9 cellular contexts compared by ENCODE assay signal in the genomic region with DNA sequence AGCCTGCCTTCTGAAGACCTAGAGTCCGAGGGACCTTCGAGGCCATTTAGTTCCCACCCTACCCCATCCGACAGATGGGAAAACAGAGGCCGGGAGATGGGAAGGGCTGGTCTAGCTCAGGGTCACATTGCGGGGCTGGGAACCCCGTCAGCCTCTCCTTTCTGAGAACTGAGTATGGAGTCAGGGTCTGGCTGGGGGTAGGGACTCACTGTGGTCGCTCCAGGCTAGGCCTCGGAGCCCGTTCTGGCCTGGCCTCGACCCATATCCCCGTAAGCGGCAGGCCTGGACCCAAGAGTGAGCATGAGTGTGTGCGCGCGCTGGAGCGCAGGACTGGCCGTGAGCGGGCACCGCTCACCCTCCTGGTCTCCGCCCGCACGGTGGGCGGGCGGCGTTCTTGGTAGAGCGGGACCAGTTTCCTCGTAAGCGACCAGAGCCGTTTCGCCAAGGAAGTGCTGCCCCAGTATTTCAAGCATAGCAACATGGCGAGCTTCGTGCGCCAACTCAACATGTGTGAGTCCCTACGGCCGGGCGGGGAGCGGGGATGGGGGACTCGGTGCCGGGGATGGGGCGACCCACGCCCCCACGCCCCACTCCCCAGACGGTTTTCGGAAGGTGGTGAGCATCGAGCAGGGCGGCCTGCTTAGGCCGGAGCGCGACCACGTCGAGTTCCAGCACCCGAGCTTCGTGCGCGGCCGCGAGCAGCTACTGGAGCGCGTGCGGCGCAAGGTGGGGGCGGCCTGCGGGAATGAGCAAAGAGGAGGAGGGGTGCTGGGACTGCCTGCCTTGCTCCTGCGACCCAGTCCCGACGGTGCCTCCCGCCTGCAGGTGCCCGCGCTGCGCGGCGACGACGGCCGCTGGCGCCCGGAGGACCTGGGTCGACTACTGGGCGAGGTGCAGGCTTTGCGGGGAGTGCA. TPM values are rescaled to one million over a fixed set of nuclear protein-coding genes. Genes with fewer than 3 reads are reported as not detected.
DNase-seq lines count a peak whose midpoint lies in the region; ATAC-seq, FAIRE-seq and TF ChIP-seq lines count a peak whose summit lies in the region.
"Had no signal": no experiment of that assay in that cellular context is flagged by ENCODE, and none has a peak within 500 bp of the region (broad histone marks: within the 10 kb centered on the region; RNA-seq: fewer than 3 reads in every experiment).

No MANE protein-coding gene starts in this region.

- H2AFZ ChIP-seq in mesenchymal stem cell (ENCODE audit: low read depth, low read length), result no peak overlapping the region

- no peak overlapping the region for H3K4me3 Mint-ChIP-seq in activated CD8-positive, alpha-beta memory T cell treated with anti-CD3 and anti-CD28 coated beads, Interleukin-2, amount 10 ng/mL, durations not matched to agents 7 days and 5 days
- peak overlapping the region; percentile 13 for H3K4me3 Mint-ChIP-seq in central memory CD8-positive, alpha-beta T cell

- H2BK15ac ChIP-seq in mesenchymal stem cell (ENCODE audit: low read depth, poor library complexity, severe bottlenecking), result peak overlapping the region; percentile 93

- H3K4ac ChIP-seq in mesenchymal stem cell (ENCODE audit: low read depth in 1 of 2, low read length in 2 of 2), result no peak overlapping the region

- H3K23ac ChIP-seq in mesenchymal stem cell (ENCODE audit: low read length in 2 of 2), result no peak overlapping the region

- no peak for ATAC-seq in activated CD8-positive, alpha-beta memory T cell treated with anti-CD3 and anti-CD28 coated beads, Interleukin-2, amount 10 ng/mL, durations not matched to agents 7 days and 5 days
- ATAC-seq in central memory CD8-positive, alpha-beta T cell (replicated peaks; ENCODE audit: extremely low read depth, poor library complexity, severe bottlenecking), result no peak

- H3K79me1 ChIP-seq in mesenchymal stem cell (replicated peaks; ENCODE audit: low read length, poor library complexity, severe bottlenecking), result peaks cover 7% of the 10 kb centered on the region

- intact Hi-C loops in testis (cut with DNase I; ENCODE audit: low total_unique reads), result no loop called here

- peaks cover 21 to 68% of the 10 kb centered on the region in 2 experiments for H3K27me3 ChIP-seq in mesenchymal stem cell (ENCODE audit: control insufficient read depth in 1 of 2, insufficient read depth in 1 of 2, low read length in 2 of 2)
- H3K27me3 ChIP-seq in testis, result no peaks in the 10 kb centered on the region
- peaks cover 10 to 13% of the 10 kb centered on the region in 2 donors for H3K27me3 ChIP-seq in small intestine (ENCODE audit: control insufficient read depth in 2 of 2, insufficient read depth in 2 of 2, low read length in 2 of 2)

- H3K36me3 Mint-ChIP-seq in activated CD8-positive, alpha-beta memory T cell treated with anti-CD3 and anti-CD28 coated beads, Interleukin-2, amount 10 ng/mL, durations not matched to agents 7 days and 5 days, result peaks cover 7% of the 10 kb centered on the region
- peaks cover 12% of the 10 kb centered on the region for H3K36me3 Mint-ChIP-seq in central memory CD8-positive, alpha-beta T cell (ENCODE audit: insufficient read depth)

- 7% methylated on average over 71 of the region's 80 CpGs for WGBS in mesenchymal stem cell
- WGBS in testis, 2 donors, result 39 to 45% methylated on average over 15 to 76 of the region's 80 CpGs
- WGBS in small intestine, 3 donors, result 6 to 13% (median 10%) methylated on average over 75 to 80 of the region's 80 CpGs

- no peak overlapping the region for H2BK5ac ChIP-seq in mesenchymal stem cell (ENCODE audit: low read depth, low read length, poor library complexity, severe bottlenecking)

- TF ChIP-seq POLR2A in testis (IDR thresholded peaks at IDR 0.05), result no peak

- H3K36me3 ChIP-seq in mesenchymal stem cell (ENCODE audit: control insufficient read depth in 1 of 2, insufficient read depth in 2 of 2, low read depth in 1 of 2, low read length in 2 of 2) (peaks cover 0 to 7% of the 10 kb centered on the region in 2 experiments), testis (ENCODE audit: low read depth, missing control alignments) (no peaks in the 10 kb centered on the region), small intestine (ENCODE audit: control insufficient read depth in 2 of 2, insufficient read depth in 2 of 2, low read length in 2 of 2) (no peaks in the 10 kb centered on the region)

- no peaks in the 10 kb centered on the region for H3K9me3 Mint-ChIP-seq in activated CD8-positive, alpha-beta memory T cell treated with anti-CD3 and anti-CD28 coated beads, Interleukin-2, amount 10 ng/mL, durations not matched to agents 7 days and 5 days (ENCODE audit: low read depth)
- H3K9me3 Mint-ChIP-seq in central memory CD8-positive, alpha-beta T cell, result no peaks in the 10 kb centered on the region

- H3K27ac ChIP-seq in mesenchymal stem cell (ENCODE audit: low read length, poor library complexity, severe bottlenecking), result no peak overlapping the region
- peak overlapping the region; percentile 80 to 82 for H3K27ac ChIP-seq in testis
- no peak overlapping the region for H3K27ac ChIP-seq in small intestine (ENCODE audit: low read depth in 1 of 2, low read length in 1 of 2)

- FAIRE-seq in small intestine (lab: Jason Lieb, UNC), result no peak

- H2AK5ac ChIP-seq in mesenchymal stem cell (ENCODE audit: low read length, severe bottlenecking), result no peak overlapping the region

- H3K4me3 ChIP-seq in mesenchymal stem cell (ENCODE audit: insufficient read depth in 1 of 2, low read depth in 1 of 2, low read length in 2 of 2), result peak overlapping the region in 1 of 2 experiments; percentile 73
- peak overlapping the region; percentile 33 to 55 for H3K4me3 ChIP-seq in testis
- no peak overlapping the region for H3K4me3 ChIP-seq in small intestine (ENCODE audit: low read depth in 1 of 2, low read length in 2 of 2)

- H3K27me3 Mint-ChIP-seq in activated CD8-positive, alpha-beta memory T cell treated with anti-CD3 and anti-CD28 coated beads, Interleukin-2, amount 10 ng/mL, durations not matched to agents 7 days and 5 days, result peaks cover 58% of the 10 kb centered on the region
- peaks cover 61% of the 10 kb centered on the region for H3K27me3 Mint-ChIP-seq in central memory CD8-positive, alpha-beta T cell

- H3K18ac ChIP-seq in mesenchymal stem cell (ENCODE audit: low read depth in 1 of 2, low read length in 2 of 2), result peak overlapping the region in 1 of 2 experiments; percentile 64

- peaks cover 54% of the 10 kb centered on the region for H3K4me1 ChIP-seq in mesenchymal stem cell (ENCODE audit: control insufficient read depth, insufficient read depth, low read depth, low read length)
- peaks cover 27% of the 10 kb centered on the region for H3K4me1 ChIP-seq in testis
- peaks cover 4 to 28% of the 10 kb centered on the region in 2 donors for H3K4me1 ChIP-seq in small intestine (ENCODE audit: control insufficient read depth in 2 of 2, insufficient read depth in 1 of 2, low read depth in 1 of 2, low read length in 1 of 2)

- no peaks in the 10 kb centered on the region for H3K9me3 ChIP-seq in mesenchymal stem cell (ENCODE audit: control insufficient read depth, low read length)
- H3K9me3 ChIP-seq in testis, result no peaks in the 10 kb centered on the region
- no peaks in the 10 kb centered on the region for H3K9me3 ChIP-seq in small intestine (ENCODE audit: control insufficient read depth, low read depth)

- H3K27ac Mint-ChIP-seq in activated CD8-positive, alpha-beta memory T cell treated with anti-CD3 and anti-CD28 coated beads, Interleukin-2, amount 10 ng/mL, durations not matched to agents 7 days and 5 days, result no peak overlapping the region
- H3K27ac Mint-ChIP-seq in central memory CD8-positive, alpha-beta T cell (ENCODE audit: low read depth), result no peak overlapping the region

- H3K4me2 ChIP-seq in mesenchymal stem cell (ENCODE audit: low read length, poor library complexity, severe bottlenecking), result peak overlapping the region; percentile 13

- peaks cover 48% of the 10 kb centered on the region for H3K4me1 Mint-ChIP-seq in activated CD8-positive, alpha-beta memory T cell treated with anti-CD3 and anti-CD28 coated beads, Interleukin-2, amount 10 ng/mL, durations not matched to agents 7 days and 5 days
- peaks cover 15% of the 10 kb centered on the region for H3K4me1 Mint-ChIP-seq in central memory CD8-positive, alpha-beta T cell

- no peak overlapping the region for H2BK120ac ChIP-seq in mesenchymal stem cell (ENCODE audit: low read depth, low read length)

- H4K8ac ChIP-seq in mesenchymal stem cell (ENCODE audit: low read length), result peak overlapping the region; percentile 19

- TF ChIP-seq CTCF in testis (IDR thresholded peaks at IDR 0.05), result no peak

- no peak overlapping the region for H2BK12ac ChIP-seq in mesenchymal stem cell (ENCODE audit: low read length in 2 of 2)

- H3K9ac ChIP-seq in mesenchymal stem cell (ENCODE audit: low read length), result peak overlapping the region; percentile 73

- DNase-seq in activated CD8-positive, alpha-beta memory T cell treated with anti-CD3 and anti-CD28 coated beads, Interleukin-2, amount 50 U/mL, for 48 hours, result peak; percentile 66
- DNase-seq in activated CD8-positive, alpha-beta memory T cell treated with anti-CD3 and anti-CD28 coated beads, Interleukin-2, amount 10 ng/mL, durations not matched to agents 7 days and 5 days, result no peak
- no peak for DNase-seq in central memory CD8-positive, alpha-beta T cell (ENCODE audit: low spot score in 2 of 2)
- DNase-seq in mesenchymal stem cell, result peak; percentile 43
- DNase-seq in testis, result no peak
- DNase-seq in small intestine, result no peak
- no peak for DNase-seq in dermis blood vessel endothelial cell
- DNase-seq in OCI-M2 (lab: John Stamatoyannopoulos, UW; ENCODE audit: unreplicated experiment), result no peak
- DNase-seq: stimulated activated CD4-positive, alpha-beta T cell treated with anti-CD3 and anti-CD28 coated beads, Interleukin-4, amount 100 ng/mL, for 1 hour had no signal

- H4K91ac ChIP-seq in mesenchymal stem cell (ENCODE audit: low read length), result no peak overlapping the region

- CTCF ChIA-PET in activated CD8-positive, alpha-beta memory T cell treated with anti-CD3 and anti-CD28 coated beads, Interleukin-2, amount 10 ng/mL, durations not matched to agents 7 days and 5 days (lab: Charles Lee), result interaction anchor here (0.6 to 17.0 kb wide), 7 partner anchors 10 to 211 kb away, joined by 3 to 395 read pairs (median 5); a partner anchor contains a TSS

- H3K14ac ChIP-seq in mesenchymal stem cell (ENCODE audit: low read length in 2 of 2), result no peak overlapping the region

RNA-seq across cellular contexts. Expression of a gene that starts 0.8 kb away (rescaled TPM):
- 10 to 100 TPM; 15.0 to 43.7 TPM for total RNA-seq in activated CD8-positive, alpha-beta memory T cell treated with anti-CD3 and anti-CD28 coated beads, Interleukin-2, amount 10 ng/mL, durations not matched to agents 7 days and 5 days
- 4.1 TPM for polyA plus RNA-seq in mesenchymal stem cell (2013, experiment 1 of 2)
- 3.3 TPM for polyA plus RNA-seq in mesenchymal stem cell (2013, experiment 2 of 2)
- total RNA-seq in testis (10 to 100 TPM; 63.4 to 78.3 TPM), dermis blood vessel endothelial cell (0.65 and 2.0 TPM in 2 replicates)
- polyA plus RNA-seq in testis (ENCODE audit: insufficient read depth, low read depth, low replicate concordance) (20.2 TPM), small intestine (10 to 100 TPM in 1 of 3 donors, 1 to 10 TPM in 2; 4.6 to 15.1 (median 6.3) TPM)

RNA-seq across cellular contexts. Expression of a gene that starts 5.0 kb away (rescaled TPM):
- total RNA-seq in activated CD8-positive, alpha-beta memory T cell treated with anti-CD3 and anti-CD28 coated beads, Interleukin-2, amount 10 ng/mL, durations not matched to agents 7 days and 5 days, result 10 to 100 TPM in 1 of 2 experiments, 1 to 10 TPM in 1; 3.3 to 10.3 TPM
- polyA plus RNA-seq in mesenchymal stem cell (2013, experiment 1 of 2), result 13.9 TPM
- polyA plus RNA-seq in mesenchymal stem cell (2013, experiment 2 of 2), result 12.8 TPM
- total RNA-seq in testis, result 10 to 100 TPM; 16.2 to 34.9 TPM
- polyA plus RNA-seq in testis (ENCODE audit: insufficient read depth, low read depth, low replicate concordance), result 11.8 TPM
- 10 to 100 TPM in 2 of 3 donors, 1 to 10 TPM in 1; 8.7 to 17.1 (median 10.3) TPM for polyA plus RNA-seq in small intestine
- total RNA-seq in dermis blood vessel endothelial cell, result 8.6 and 8.8 TPM in 2 replicates

RNA-seq across cellular contexts. Expression of a gene that starts 5.6 kb away (rescaled TPM):
- total RNA-seq in activated CD8-positive, alpha-beta memory T cell treated with anti-CD3 and anti-CD28 coated beads, Interleukin-2, amount 10 ng/mL, durations not matched to agents 7 days and 5 days, result 10 to 100 TPM; 15.7 to 24.5 TPM
- 6.1 TPM for polyA plus RNA-seq in mesenchymal stem cell (2013, experiment 1 of 2)
- polyA plus RNA-seq in mesenchymal stem cell (2013, experiment 2 of 2), result 5.7 TPM
- 10 to 100 TPM; 20.6 to 26.9 TPM for total RNA-seq in testis
- 3.7 TPM for polyA plus RNA-seq in testis (ENCODE audit: insufficient read depth, low read depth, low replicate concordance)
- polyA plus RNA-seq in small intestine, result 10 to 100 TPM in 1 of 3 donors, 1 to 10 TPM in 2; 5.8 to 13.1 (median 7.6) TPM
- 7.8 and 9.0 TPM in 2 replicates for total RNA-seq in dermis blood vessel endothelial cell

RNA-seq across cellular contexts. Expression of a gene that starts 5.7 kb away (rescaled TPM):
- 10 to 100 TPM; 36.4 to 52.6 TPM for total RNA-seq in activated CD8-positive, alpha-beta memory T cell treated with anti-CD3 and anti-CD28 coated beads, Interleukin-2, amount 10 ng/mL, durations not matched to agents 7 days and 5 days
- polyA plus RNA-seq in mesenchymal stem cell (2013, experiment 1 of 2), result 11.1 TPM
- 11.5 TPM for polyA plus RNA-seq in mesenchymal stem cell (2013, experiment 2 of 2)
- total RNA-seq in testis (10 to 100 TPM; 15.9 to 23.9 TPM), dermis blood vessel endothelial cell (18.2 and 26.5 TPM in 2 replicates)
- polyA plus RNA-seq in testis (ENCODE audit: insufficient read depth, low read depth, low replicate concordance) (7.4 TPM), small intestine (10 to 100 TPM; 18.8 to 37.8 (median 28.4) TPM)

RNA-seq across cellular contexts. Expression of a gene that starts 14.6 kb away (rescaled TPM):
- 1 to 10 TPM; 5.6 to 7.9 TPM for total RNA-seq in activated CD8-positive, alpha-beta memory T cell treated with anti-CD3 and anti-CD28 coated beads, Interleukin-2, amount 10 ng/mL, durations not matched to agents 7 days and 5 days
- 32.5 TPM for polyA plus RNA-seq in mesenchymal stem cell (2013, experiment 1 of 2)
- polyA plus RNA-seq in mesenchymal stem cell (2013, experiment 2 of 2), result 32.0 TPM
- 10 to 100 TPM; 18.6 to 24.6 TPM for total RNA-seq in testis
- polyA plus RNA-seq in testis (ENCODE audit: insufficient read depth, low read depth, low replicate concordance), result 18.0 TPM
- polyA plus RNA-seq in small intestine, result 1 to 10 TPM in 2 of 3 donors, under 1 TPM in 1; 0.89 to 4.9 (median 1.6) TPM
- total RNA-seq in dermis blood vessel endothelial cell, result 3.5 and 5.3 TPM in 2 replicates

Comparison
In these comparisons a context has a peak if more than half of its experiments do, and no peak if none do; other contexts are left out.
1. DNase-seq: peak in activated CD8-positive, alpha-beta memory T cell treated with anti-CD3 and anti-CD28 coated beads, Interleukin-2, amount 50 U/mL, for 48 hours (single experiment) and mesenchymal stem cell (single experiment); none in activated CD8-positive, alpha-beta memory T cell treated with anti-CD3 and anti-CD28 coated beads, Interleukin-2, amount 10 ng/mL, durations not matched to agents 7 days and 5 days (single experiment), central memory CD8-positive, alpha-beta T cell (0 of 2), testis (single experiment), small intestine (single experiment), dermis blood vessel endothelial cell (single experiment) and OCI-M2 (single experiment).
2. H3K27ac ChIP-seq: peak in testis (2 of 2); none in mesenchymal stem cell (single experiment) and small intestine (0 of 2).
3. H3K4me3 ChIP-seq: peak in testis (2 of 2); none in small intestine (0 of 2).